Comparison of ENCODE assay signal across 12 cellular contexts in genomic region chr13:91894311-91894710, GRCh38.
"Had no signal": no experiment of that assay in that cellular context is flagged by ENCODE, and none has a peak within 500 bp of the region (broad histone marks: within the 10 kb centered on the region; RNA-seq: fewer than 3 reads in every experiment).

No MANE protein-coding gene starts in this region.

- H3K36me3 ChIP-seq: left ventricle myocardium inferior, stomach had no signal

- H3K9me3 ChIP-seq: body of pancreas had no signal

- H3K4me3 ChIP-seq: body of pancreas, left ventricle myocardium inferior, stomach had no signal

- H3K4me1 ChIP-seq: body of pancreas, left ventricle myocardium inferior, stomach had no signal

- DNase-seq: activated B cell treated with CpG ODN at 0.5 μM for 24 hours; activated CD4-positive, alpha-beta T cell treated with anti-CD3 and anti-CD28 coated beads, Interleukin-2, amount 10 ng/mL, durations not matched to agents 24 days and 14 days; activated CD8-positive, alpha-beta memory T cell treated with anti-CD3 and anti-CD28 coated beads for 24 hours; activated naive CD4-positive, alpha-beta T cell treated with anti-CD3 and anti-CD28 coated beads for 36 hours; body of pancreas; central memory CD4-positive, alpha-beta T cell; cortex of kidney; effector memory CD8-positive, alpha-beta T cell; immature natural killer cell; left ventricle myocardium inferior; stimulated activated CD4-positive, alpha-beta T cell treated with anti-CD3 and anti-CD28 coated beads, Interleukin-15, amount 100 ng/mL, for 24 hours; stomach had no signal

- H3K27ac ChIP-seq: body of pancreas, left ventricle myocardium inferior, stomach had no signal

- H3K27me3 ChIP-seq: body of pancreas, stomach had no signal
